ENCODE assay signal across 35 cellular contexts in genomic region chr21:42059721-42060120, GRCh38. TPM values are rescaled to one million over a fixed set of nuclear protein-coding genes. Genes with fewer than 3 reads are reported as not detected.
A peak's percentile ranks its signal among the peaks of the same experiment; 100 is the strongest.
DNase-seq lines count a peak whose midpoint lies in the region; ATAC-seq and TF ChIP-seq lines count a peak whose summit lies in the region.
"Had no signal": no experiment of that assay in that cellular context is flagged by ENCODE, and none has a peak within 500 bp of the region (broad histone marks: within the 10 kb centered on the region; RNA-seq: fewer than 3 reads in every experiment).

No MANE protein-coding gene starts in this region.

- H3K9me3 Mint-ChIP-seq in CD4-positive, alpha-beta T cell = no peaks in the 10 kb centered on the region
- H3K9me3 Mint-ChIP-seq in chondrocyte (ENCODE audit: low read depth) = no peaks in the 10 kb centered on the region
- no peaks in the 10 kb centered on the region for H3K9me3 Mint-ChIP-seq in CD4-positive, alpha-beta memory T cell
- H3K9me3 Mint-ChIP-seq: activated naive CD8-positive, alpha-beta T cell treated with anti-CD3 and anti-CD28 coated beads, Interleukin-2, amount 50 U/mL, for 24 hours; CD8-positive, alpha-beta memory T cell; HFFc6; neural crest cell had no signal

- H3K4me1 ChIP-seq in osteoblast (ENCODE audit: insufficient read depth, low read length) = peaks cover 30% of the 10 kb centered on the region
- H3K4me1 ChIP-seq in CD4-positive, alpha-beta memory T cell (ENCODE audit: insufficient read depth, low read length) = peaks cover 41% of the 10 kb centered on the region

- peak overlapping the region; percentile 83; the same call in 1 of the 2 replicates for H3K27ac ChIP-seq in C4-2B
- no peak overlapping the region for H3K27ac ChIP-seq in CD4-positive, alpha-beta T cell (ENCODE audit: low read depth, low read length)
- no peak overlapping the region for H3K27ac ChIP-seq in osteoblast (ENCODE audit: low read depth, low read length)
- H3K27ac ChIP-seq in caudate nucleus (ENCODE audit: low read depth, low read length) = no peak overlapping the region
- no peak overlapping the region for H3K27ac ChIP-seq in CD4-positive, alpha-beta memory T cell (ENCODE audit: low read depth, low read length)
- H3K27ac ChIP-seq: cardiac muscle cell, SK-N-MC, tibial nerve had no signal

- intact Hi-C loops in CD4-positive, alpha-beta T cell (cut with DNase I, micrococcal nuclease) = loop anchor here (5.0 to 10.0 kb wide), 3 partner anchors 175 to 833 kb away; partner anchors contain the start of genes MX2 (in 1 of the 2) and NDUFV3 (in 1 of the 2)
- intact Hi-C loops in CD4-positive, alpha-beta memory T cell (cut with micrococcal nuclease) = loop anchor here (5.0 kb wide), 1 partner anchor 697 kb away; the partner anchor contains the start of gene MX2

- H3K36me3 ChIP-seq in osteoblast (ENCODE audit: insufficient read depth, low read length) = no peaks in the 10 kb centered on the region
- no peaks in the 10 kb centered on the region for H3K36me3 ChIP-seq in CD4-positive, alpha-beta memory T cell (ENCODE audit: insufficient read depth, low read length)
- H3K36me3 ChIP-seq: cardiac muscle cell, MG63, right lobe of liver, tibial nerve had no signal

- H3K4me3 Mint-ChIP-seq in CD4-positive, alpha-beta T cell = no peak overlapping the region
- H3K4me3 Mint-ChIP-seq in chondrocyte (ENCODE audit: unreplicated experiment) = no peak overlapping the region
- no peak overlapping the region for H3K4me3 Mint-ChIP-seq in CD4-positive, alpha-beta memory T cell
- H3K4me3 Mint-ChIP-seq: activated naive CD8-positive, alpha-beta T cell treated with anti-CD3 and anti-CD28 coated beads, Interleukin-2, amount 50 U/mL, for 24 hours; CD8-positive, alpha-beta memory T cell; HFFc6; neural crest cell had no signal

- no peak for DNase-seq in CD4-positive, alpha-beta T cell
- DNase-seq in chondrocyte (ENCODE audit: low spot score) (peak; percentile 68), osteoblast (ENCODE audit: insufficient read length, low spot score, missing footprints) (peak; percentile 68), caudate nucleus (lab: John Stamatoyannopoulos, UW) (no peak)
- no peak for DNase-seq in CD4-positive, alpha-beta memory T cell
- DNase-seq: activated CD4-positive, CD25-positive, alpha-beta regulatory T cell treated with anti-CD3 and anti-CD28 coated beads, Interleukin-2, amount 50 U/mL, for 72 hours; activated CD8-positive, alpha-beta memory T cell treated with anti-CD3 and anti-CD28 coated beads for 24 hours; activated effector memory CD4-positive, alpha-beta T cell treated with anti-CD3 and anti-CD28 coated beads, Interleukin-2, amount 50 U/mL, for 16 hours; activated naive CD8-positive, alpha-beta T cell treated with anti-CD3 and anti-CD28 coated beads, Interleukin-2, amount 50 U/mL, for 24 hours; activated T-cell treated with anti-CD3 and anti-CD28 coated beads for 4 hours; cortex of kidney; DMS 273 treated with DMSO at 0.1 percent for 48 hours; EL; erythroblast; GOT3; HFFc6; hypothalamus; KBM-7; left colon; mammary epithelial cell; MG63; NCI-H1105; NCI-H2029; NCI-H524; stimulated activated CD4-positive, alpha-beta T cell treated with anti-CD3 and anti-CD28 coated beads, Interleukin-4, amount 100 ng/mL, for 1 hour had no signal

- ATAC-seq in CD4-positive, alpha-beta T cell (ENCODE audit: poor library complexity) = no peak
- ATAC-seq in HG03460 (IDR thresholded peaks at IDR 0.05; ENCODE audit: unreplicated experiment) = no peak
- ATAC-seq: activated naive CD8-positive, alpha-beta T cell treated with anti-CD3 and anti-CD28 coated beads, Interleukin-2, amount 50 U/mL, for 24 hours; left colon had no signal

- no peaks in the 10 kb centered on the region for H4K20me1 ChIP-seq in osteoblast (ENCODE audit: insufficient read depth, low read length)

- no peak overlapping the region for H3K4me3 ChIP-seq in osteoblast (ENCODE audit: insufficient read depth, low read length)
- no peak overlapping the region for H3K4me3 ChIP-seq in CD4-positive, alpha-beta memory T cell (ENCODE audit: low read length in 2 of 2)
- H3K4me3 ChIP-seq: cardiac muscle cell, MG63, right lobe of liver, SK-N-MC, tibial nerve had no signal

- no peaks in the 10 kb centered on the region for H3K27me3 Mint-ChIP-seq in CD4-positive, alpha-beta T cell
- H3K27me3 Mint-ChIP-seq in chondrocyte (ENCODE audit: low read depth) = peaks cover 9% of the 10 kb centered on the region
- H3K27me3 Mint-ChIP-seq in CD4-positive, alpha-beta memory T cell = no peaks in the 10 kb centered on the region
- H3K27me3 Mint-ChIP-seq: activated naive CD8-positive, alpha-beta T cell treated with anti-CD3 and anti-CD28 coated beads, Interleukin-2, amount 50 U/mL, for 24 hours had no signal

- CTCF ChIA-PET in CD4-positive, alpha-beta T cell (lab: Charles Lee) = no interaction called here
- CTCF ChIA-PET in CD4-positive, alpha-beta memory T cell (lab: Charles Lee; ENCODE audit: partially characterized antibody) = interaction anchor here (1.4 kb wide), 1 partner anchor 48 kb away, joined by 3 read pairs; no protein-coding TSS in a partner anchor

- no peaks in the 10 kb centered on the region for H3K79me2 ChIP-seq in osteoblast (ENCODE audit: insufficient read depth, low read length)

- no peaks in the 10 kb centered on the region for H3K27me3 ChIP-seq in CD4-positive, alpha-beta T cell (ENCODE audit: control insufficient read depth, insufficient read depth, low read length)
- H3K27me3 ChIP-seq in osteoblast (ENCODE audit: insufficient read depth, low read length) = peaks cover 28% of the 10 kb centered on the region
- H3K27me3 ChIP-seq in CD4-positive, alpha-beta memory T cell (ENCODE audit: insufficient read depth, low read length) = no peaks in the 10 kb centered on the region
- H3K27me3 ChIP-seq: cardiac muscle cell, MG63, right lobe of liver had no signal

- peaks cover 65% of the 10 kb centered on the region for H3K4me1 Mint-ChIP-seq in CD4-positive, alpha-beta T cell (ENCODE audit: low read depth)
- H3K4me1 Mint-ChIP-seq in chondrocyte (ENCODE audit: low read depth) = peaks cover 21% of the 10 kb centered on the region
- H3K4me1 Mint-ChIP-seq in CD4-positive, alpha-beta memory T cell = peaks cover 25 to 67% (median 37%) of the 10 kb centered on the region in 4 donors

- peak overlapping the region; percentile 98 for H3K27ac Mint-ChIP-seq in CD4-positive, alpha-beta T cell
- H3K27ac Mint-ChIP-seq in chondrocyte (ENCODE audit: unreplicated experiment) = no peak overlapping the region
- peak overlapping the region in 1 of 7 donors; percentile 37 for H3K27ac Mint-ChIP-seq in CD4-positive, alpha-beta memory T cell
- H3K27ac Mint-ChIP-seq: activated naive CD8-positive, alpha-beta T cell treated with anti-CD3 and anti-CD28 coated beads, Interleukin-2, amount 50 U/mL, for 24 hours; HFFc6 had no signal

- no peaks in the 10 kb centered on the region for H3K9me3 ChIP-seq in CD4-positive, alpha-beta T cell (ENCODE audit: control insufficient read depth, low read length)
- H3K9me3 ChIP-seq in osteoblast (ENCODE audit: low read depth, low read length) = no peaks in the 10 kb centered on the region
- H3K9me3 ChIP-seq in CD4-positive, alpha-beta memory T cell (ENCODE audit: control insufficient read depth in 1 of 2, low read length in 2 of 2) = no peaks in the 10 kb centered on the region
- H3K9me3 ChIP-seq: MG63, right lobe of liver, tibial nerve had no signal

- H3K36me3 Mint-ChIP-seq in CD4-positive, alpha-beta T cell (ENCODE audit: low read depth) = no peaks in the 10 kb centered on the region
- H3K36me3 Mint-ChIP-seq in chondrocyte (ENCODE audit: low read depth) = no peaks in the 10 kb centered on the region
- peaks cover 0 to 3% of the 10 kb centered on the region in 2 donors for H3K36me3 Mint-ChIP-seq in CD4-positive, alpha-beta memory T cell

- no peak overlapping the region for H3K4me2 ChIP-seq in osteoblast (ENCODE audit: insufficient read depth, low read length)

- TF ChIP-seq CTCF in C4-2B (conservative IDR thresholded peaks at IDR 0.05) (no peak), chondrocyte (IDR thresholded peaks at IDR 0.05) (no peak), osteoblast (IDR thresholded peaks at IDR 0.05; ENCODE audit: extremely low read depth, low read depth, low read length) (no peak)
- no peak for TF ChIP-seq CTCF in CD4-positive, alpha-beta T cell (IDR thresholded peaks at IDR 0.05)

- H2AFZ ChIP-seq in osteoblast (ENCODE audit: low read length) = no peak overlapping the region

- POLR2A ChIA-PET in CD4-positive, alpha-beta T cell (lab: Charles Lee) = no interaction called here
- POLR2A ChIA-PET in CD4-positive, alpha-beta memory T cell (lab: Charles Lee; ENCODE audit: partially characterized antibody) = no interaction called here

RNA-seq across cellular contexts. Expression of gene UMODL1, which starts 11.4 kb away (rescaled TPM):
- total RNA-seq in CD4-positive, alpha-beta T cell = under 1 TPM; 0.42 to 0.49 TPM
- total RNA-seq in chondrocyte (0.29 TPM in 1 of 3 replicates, not detected in the others), osteoblast (under 0.01 TPM in 1 of 2 replicates, not detected in the other)
- 1 to 10 TPM in 1 of 2 experiments, under 1 TPM in 1; 0.58 to 1.1 TPM for total RNA-seq in CD4-positive, alpha-beta memory T cell
- under 1 TPM in 1 of 2 donors, not detected in 1; 0.08 TPM for polyA plus RNA-seq in CD4-positive, alpha-beta memory T cell
- total RNA-seq: astrocyte, cardiac muscle cell, glomerular endothelial cell, HFFc6, neural crest cell, tibial nerve had no signal
- polyA plus RNA-seq: cardiac muscle cell; CD8-positive, alpha-beta memory T cell; mammary epithelial cell had no signal

RNA-seq across cellular contexts. Expression of gene ZBTB21, which starts 49.6 kb away (rescaled TPM):
- total RNA-seq in CD4-positive, alpha-beta T cell = 100 to 1,000 TPM; 132 to 139 TPM
- total RNA-seq in chondrocyte (18.0 to 21.2 TPM (median 18.6 TPM) in 3 replicates), osteoblast (12.7 and 13.8 TPM in 2 replicates)
- total RNA-seq in CD4-positive, alpha-beta memory T cell = 10 to 100 TPM; 20.4 to 21.7 TPM
- polyA plus RNA-seq in CD4-positive, alpha-beta memory T cell = 1 to 10 TPM; 4.3 to 6.7 TPM

Comparison
In these comparisons a context has a peak if more than half of its experiments do, and no peak if none do; other contexts are left out.
1. DNase-seq: peak in chondrocyte (single experiment) and osteoblast (single experiment); none in CD4-positive, alpha-beta T cell (0 of 10), caudate nucleus (0 of 61) and CD4-positive, alpha-beta memory T cell (0 of 5).